ENCODE assay signal across 9 cellular contexts in genomic region chr4:108171541-108172230, GRCh38. TPM values are rescaled to one million over a fixed set of nuclear protein-coding genes. Genes with fewer than 3 reads are reported as not detected.
A peak's percentile ranks its signal among the peaks of the same experiment; 100 is the strongest.
DNase-seq lines count a peak whose midpoint lies in the region; TF ChIP-seq lines count a peak whose summit lies in the region.
"Had no signal": no experiment of that assay in that cellular context is flagged by ENCODE, and none has a peak within 500 bp of the region (broad histone marks: within the 10 kb centered on the region; RNA-seq: fewer than 3 reads in every experiment).

No MANE protein-coding gene starts in this region.

- peak overlapping the region; percentile 2 for H2AFZ ChIP-seq in neural progenitor cell (replicated peaks)

- peak overlapping the region; percentile 94 for H3K4me3 Mint-ChIP-seq in neural progenitor cell

- peak overlapping the region; percentile 55 for H3K9ac ChIP-seq in SK-N-MC (ENCODE audit: insufficient read length)
- no peak overlapping the region for H3K9ac ChIP-seq in neural progenitor cell

- DNase-seq in BE2C (peak; percentile 13), SK-N-MC (ENCODE audit: low read depth, low spot score) (no peak), astrocyte of the hippocampus (ENCODE audit: low read depth, low spot score) (peak; percentile 45), neural progenitor cell (ENCODE audit: low spot score) (peak; percentile 65), dedifferentiated amniotic fluid mesenchymal stem cell (ENCODE audit: extremely low spot score) (no peak), G401 (ENCODE audit: low spot score) (no peak), NCI-H1105 (lab: John Stamatoyannopoulos, UW) (no peak), NCI-H2081 (lab: John Stamatoyannopoulos, UW) (no peak)
- DNase-seq: NCI-H1417 treated with DMSO at 0.1 percent for 48 hours had no signal

- H3K9me3 Mint-ChIP-seq in neural progenitor cell, result no peaks in the 10 kb centered on the region

- peak overlapping the region; percentile 88 for H3K4me2 ChIP-seq in neural progenitor cell

- peaks cover 14% of the 10 kb centered on the region for H3K27me3 Mint-ChIP-seq in neural progenitor cell (ENCODE audit: insufficient read depth, low read depth)

- H3K27ac Mint-ChIP-seq in neural progenitor cell, result peak overlapping the region; percentile 97

- H3K4me3 ChIP-seq in BE2C (ENCODE audit: low read depth, low read length) (no peak overlapping the region), SK-N-MC (peak overlapping the region; percentile 72), neural progenitor cell (peak overlapping the region; percentile 51)

- H3K27ac ChIP-seq in SK-N-MC (peak overlapping the region; percentile 82), neural progenitor cell (no peak overlapping the region)

- no peaks in the 10 kb centered on the region for H3K79me2 ChIP-seq in neural progenitor cell (ENCODE audit: low read depth)

- H3K36me3 ChIP-seq in BE2C, result no peaks in the 10 kb centered on the region
- H3K36me3 ChIP-seq in SK-N-MC (ENCODE audit: insufficient read depth, low read length), result no peaks in the 10 kb centered on the region
- no peaks in the 10 kb centered on the region for H3K36me3 ChIP-seq in neural progenitor cell

- TF ChIP-seq CTCF in BE2C (IDR thresholded peaks at IDR 0.05; ENCODE audit: low read depth, low read length) (no peak), neural progenitor cell (IDR thresholded peaks at IDR 0.05) (no peak)

- H4K20me1 ChIP-seq in neural progenitor cell (ENCODE audit: low read depth), result peaks cover 9% of the 10 kb centered on the region

- H3K27me3 ChIP-seq in BE2C, result peaks cover 77% of the 10 kb centered on the region
- peaks cover 89% of the 10 kb centered on the region for H3K27me3 ChIP-seq in neural progenitor cell

- peaks cover 41% of the 10 kb centered on the region for H3K4me1 Mint-ChIP-seq in neural progenitor cell

- peaks cover 48% of the 10 kb centered on the region for H3F3A ChIP-seq in neural progenitor cell (ENCODE audit: low read depth)

- H3K4me1 ChIP-seq in BE2C (no peaks in the 10 kb centered on the region), neural progenitor cell (peaks cover 32% of the 10 kb centered on the region)

- H3K36me3 Mint-ChIP-seq in neural progenitor cell, result no peaks in the 10 kb centered on the region

- H3K9me3 ChIP-seq in BE2C (no peaks in the 10 kb centered on the region), SK-N-MC (ENCODE audit: low read depth, low read length) (no peaks in the 10 kb centered on the region), neural progenitor cell (ENCODE audit: low read depth) (no peaks in the 10 kb centered on the region)

- in situ Hi-C loops in G401 (cut with HindIII; ENCODE audit: low sequenced_read_pairs), result no loop called here

RNA-seq across cellular contexts. Expression of gene LEF1, which starts 3.0 kb away (rescaled TPM):
- polyA plus RNA-seq in BE2C (2012; ENCODE audit: insufficient read depth, insufficient read length, low read depth), result not detected
- 15.0 and 19.4 TPM in 2 replicates for total RNA-seq in neural progenitor cell (ENCODE audit: low replicate concordance)
- total RNA-seq in G401 (2014; rRNA removed; shearing (Covaris generic)), result not detected in 2 replicates

Comparison
In these comparisons a context has a peak if more than half of its experiments do, and no peak if none do; other contexts are left out.
1. DNase-seq: peak in BE2C (single experiment), astrocyte of the hippocampus (single experiment) and neural progenitor cell (single experiment); none in SK-N-MC (single experiment), dedifferentiated amniotic fluid mesenchymal stem cell (single experiment), G401 (single experiment), NCI-H1105 (single experiment) and NCI-H2081 (0 of 2).
2. RNA of gene LEF1, which starts 3.0 kb away (total RNA-seq): 15.0 to 19.4 TPM in neural progenitor cell; not detected in G401; every median in the first group is over 10 times any median in the second.